20 cellular contexts compared by ENCODE assay signal in genomic region chr13:33806470-33807248, GRCh38. TPM values are rescaled to one million over a fixed set of nuclear protein-coding genes. Genes with fewer than 3 reads are reported as not detected.
A peak's percentile ranks its signal among the peaks of the same experiment; 100 is the strongest.
DNase-seq lines count a peak whose midpoint lies in the region; ATAC-seq, FAIRE-seq and TF ChIP-seq lines count a peak whose summit lies in the region.
"Had no signal": no experiment of that assay in that cellular context is flagged by ENCODE, and none has a peak within 500 bp of the region (broad histone marks: within the 10 kb centered on the region; RNA-seq: fewer than 3 reads in every experiment).

No MANE protein-coding gene starts in this region.

- H3K27me3 Mint-ChIP-seq in activated T-helper 1 cell treated with anti-CD3 and anti-CD28 coated beads, Interleukin-12 subunit alpha, Interleukin-12 subunit beta, Interleukin-2, Interleukin-4 antibody, amounts not matched to agents 30 ng/mL and 10 ng/mL and 1 ng/mL, durations not matched to agents 14 hours and 24 hours and 36 hours (ENCODE audit: insufficient read depth): peaks cover 21% of the 10 kb centered on the region

- H3K36me3 ChIP-seq in DOHH2 (ENCODE audit: control insufficient read depth, low read length) (no peaks in the 10 kb centered on the region), Karpas-422 (ENCODE audit: insufficient read depth, low read length) (no peaks in the 10 kb centered on the region), GM12878 (ENCODE audit: control insufficient read depth in 2 of 2, insufficient read depth in 2 of 2, low read length in 1 of 2) (no peaks in the 10 kb centered on the region), right atrium auricular region (no peaks in the 10 kb centered on the region)

- H3K27ac Mint-ChIP-seq in activated T-helper 1 cell treated with anti-CD3 and anti-CD28 coated beads, Interleukin-12 subunit alpha, Interleukin-12 subunit beta, Interleukin-2, Interleukin-4 antibody, amounts not matched to agents 30 ng/mL and 10 ng/mL and 1 ng/mL, durations not matched to agents 14 hours and 24 hours and 36 hours: no peak overlapping the region
- H3K27ac Mint-ChIP-seq: CD14-positive monocyte, GM23338 had no signal

- H3K36me3 Mint-ChIP-seq in activated T-helper 1 cell treated with anti-CD3 and anti-CD28 coated beads, Interleukin-12 subunit alpha, Interleukin-12 subunit beta, Interleukin-2, Interleukin-4 antibody, amounts not matched to agents 30 ng/mL and 10 ng/mL and 1 ng/mL, durations not matched to agents 14 hours and 24 hours and 36 hours (ENCODE audit: low read depth): no peaks in the 10 kb centered on the region
- H3K36me3 Mint-ChIP-seq: CD14-positive monocyte had no signal

- no peaks in the 10 kb centered on the region for H3K9me2 ChIP-seq in DOHH2 (replicated peaks; ENCODE audit: control insufficient read depth, low read length)
- no peaks in the 10 kb centered on the region for H3K9me2 ChIP-seq in Karpas-422 (replicated peaks; ENCODE audit: insufficient read depth, low read length)

- H3K4me2 ChIP-seq in DOHH2 (ENCODE audit: low read length) (peak overlapping the region; percentile 63), Karpas-422 (ENCODE audit: low read depth, low read length, poor library complexity, severe bottlenecking) (peak overlapping the region; percentile 92), GM12878 (ENCODE audit: control insufficient read depth, insufficient read depth) (peak overlapping the region; percentile 28)
- H3K4me2 ChIP-seq: GM23338, PC-9 had no signal

- H2AFZ ChIP-seq in Karpas-422 (ENCODE audit: low read length) (no peak overlapping the region), GM12878 (ENCODE audit: control insufficient read depth, low read depth, low read length) (peak overlapping the region; percentile 78)
- H2AFZ ChIP-seq: GM23338, PC-9 had no signal

- no peaks in the 10 kb centered on the region for H3K9me3 ChIP-seq in DOHH2 (ENCODE audit: control insufficient read depth, insufficient read depth, low read length)
- H3K9me3 ChIP-seq in Karpas-422 (ENCODE audit: low read length): no peaks in the 10 kb centered on the region
- H3K9me3 ChIP-seq in GM12878 (replicated peaks; ENCODE audit: control insufficient read depth, insufficient read depth, low read length): no peaks in the 10 kb centered on the region
- no peaks in the 10 kb centered on the region for H3K9me3 ChIP-seq in right atrium auricular region

- no peak for TF ChIP-seq POLR2A in GM12878 (IDR thresholded peaks at IDR 0.05; ENCODE audit: low read depth, low read length)

- SMC1A ChIA-PET in GM12878 (lab: Charles Lee; ENCODE audit: uncharacterized antibody, unreplicated experiment): no interaction called here

- H3K79me2 ChIP-seq in DOHH2 (ENCODE audit: control insufficient read depth, low read length) (no peaks in the 10 kb centered on the region), Karpas-422 (ENCODE audit: low read length) (no peaks in the 10 kb centered on the region), GM12878 (ENCODE audit: control insufficient read depth, insufficient read depth, low read length) (no peaks in the 10 kb centered on the region)

- no peak overlapping the region for H3K27ac ChIP-seq in DOHH2 (ENCODE audit: low read depth, low read length)
- H3K27ac ChIP-seq in Karpas-422 (ENCODE audit: low read length): peak overlapping the region; percentile 98
- H3K27ac ChIP-seq in GM12878 (ENCODE audit: control insufficient read depth, insufficient read depth): no peak overlapping the region
- H3K27ac ChIP-seq in coronary artery: no peak overlapping the region
- H3K27ac ChIP-seq in right atrium auricular region: no peak overlapping the region
- H3K27ac ChIP-seq: PC-9 had no signal

- intact Hi-C loops in GM12878 (cut with micrococcal nuclease; ENCODE audit: unreplicated experiment): loop anchor here (10.0 kb wide), 1 partner anchor 268 kb away; no protein-coding TSS in a partner anchor
- intact Hi-C loops in activated T-helper 1 cell treated with anti-CD3 and anti-CD28 coated beads, Interleukin-12 subunit alpha, Interleukin-12 subunit beta, Interleukin-2, Interleukin-4 antibody, amounts not matched to agents 30 ng/mL and 10 ng/mL and 1 ng/mL, durations not matched to agents 14 hours and 24 hours and 36 hours (cut with micrococcal nuclease): no loop called here
- intact Hi-C loops in cardiac septum (cut with DNase I): loop anchor here (10.0 kb wide), 1 partner anchor 268 kb away; no protein-coding TSS in a partner anchor

- H3K27me3 ChIP-seq in DOHH2 (ENCODE audit: control insufficient read depth, low read length) (0 out of 2 replicates have a peak, but pooled peaks cover 2% of the 10 kb centered on the region), Karpas-422 (ENCODE audit: low read length) (no peaks in the 10 kb centered on the region), GM12878 (replicated peaks in 1 of 2; ENCODE audit: control insufficient read depth in 2 of 2, insufficient read depth in 2 of 2, low read length in 1 of 2) (no peaks in the 10 kb centered on the region), right atrium auricular region (no peaks in the 10 kb centered on the region)

- in situ Hi-C loops in GM12878 (cut with MboI): loop anchor here (25.0 kb wide), 1 partner anchor 1356 kb away; no protein-coding TSS in a partner anchor

- no peaks in the 10 kb centered on the region for H3F3A ChIP-seq in DOHH2 (ENCODE audit: control insufficient read depth, insufficient read depth)

- H3K4me3 Mint-ChIP-seq in activated T-helper 1 cell treated with anti-CD3 and anti-CD28 coated beads, Interleukin-12 subunit alpha, Interleukin-12 subunit beta, Interleukin-2, Interleukin-4 antibody, amounts not matched to agents 30 ng/mL and 10 ng/mL and 1 ng/mL, durations not matched to agents 14 hours and 24 hours and 36 hours: no peak overlapping the region
- H3K4me3 Mint-ChIP-seq: CD14-positive monocyte, GM23338 had no signal

- FAIRE-seq in GM12878 (lab: Jason Lieb, UNC): peak; percentile 49
- FAIRE-seq: HepG2 had no signal

- TF ChIP-seq RAD21 in GM12878 (IDR thresholded peaks at IDR 0.05; ENCODE audit: insufficient read depth, low read depth, low read length): no peak

- H3K4me3 ChIP-seq in DOHH2 (ENCODE audit: low read length) (peak overlapping the region; percentile 53), Karpas-422 (ENCODE audit: low read length) (peak overlapping the region; percentile 58), GM12878 (peak overlapping the region; percentile 5; the same call in 1 of the 2 replicates), coronary artery (no peak overlapping the region), right atrium auricular region (no peak overlapping the region)
- H3K4me3 ChIP-seq: GM23338, PC-9 had no signal

- H3K4me1 Mint-ChIP-seq in activated T-helper 1 cell treated with anti-CD3 and anti-CD28 coated beads, Interleukin-12 subunit alpha, Interleukin-12 subunit beta, Interleukin-2, Interleukin-4 antibody, amounts not matched to agents 30 ng/mL and 10 ng/mL and 1 ng/mL, durations not matched to agents 14 hours and 24 hours and 36 hours (ENCODE audit: low read depth): no peaks in the 10 kb centered on the region
- H3K4me1 Mint-ChIP-seq: CD14-positive monocyte, GM23338 had no signal

- H4K20me1 ChIP-seq in DOHH2 (ENCODE audit: control insufficient read depth, insufficient read depth, low read depth, low read length) (no peaks in the 10 kb centered on the region), Karpas-422 (ENCODE audit: insufficient read depth, low read depth, low read length) (no peaks in the 10 kb centered on the region), GM12878 (ENCODE audit: control insufficient read depth, insufficient read depth) (no peaks in the 10 kb centered on the region)

- POLR2A ChIA-PET in GM12878 (lab: Charles Lee): no interaction called here

- H3K4me1 ChIP-seq in DOHH2 (ENCODE audit: control insufficient read depth, low read length) (peaks cover 25% of the 10 kb centered on the region), Karpas-422 (ENCODE audit: low read length) (peaks cover 71% of the 10 kb centered on the region), GM12878 (ENCODE audit: control insufficient read depth, insufficient read depth, low read length) (no peaks in the 10 kb centered on the region), right atrium auricular region (no peaks in the 10 kb centered on the region)

- H3K9ac ChIP-seq in Karpas-422 (ENCODE audit: low read length): peak overlapping the region; percentile 77
- no peak overlapping the region for H3K9ac ChIP-seq in GM12878 (ENCODE audit: control insufficient read depth, insufficient read depth, low read length)

- no TSS peak for BruUV-seq in GM12878 (replicated peaks; lab: Mats Ljungman, UMichigan)

- peak; percentile 61 for ATAC-seq in GM19043 (IDR thresholded peaks at IDR 0.05; ENCODE audit: low read depth, unreplicated experiment)
- ATAC-seq in GM12878: no peak
- ATAC-seq: GM23338, HepG2 had no signal

- WGBS in GM12878 (ENCODE audit: insufficient coverage, insufficient replicate concordance, low lambda C conversion rate, missing lambda C conversion rate): 2% methylated on average over 8 of the region's 8 CpGs

- DNase-seq in Karpas-422 (peak; percentile 95), GM12878 (ENCODE audit: low read depth, low spot score) (no peak), cardiac septum (ENCODE audit: low spot score) (no peak), coronary artery (ENCODE audit: low spot score) (no peak), right atrium auricular region (ENCODE audit: low spot score) (no peak)
- no peak for DNase-seq in activated T-helper 1 cell treated with anti-CD3 and anti-CD28 coated beads, Interleukin-12 subunit alpha, Interleukin-12 subunit beta, Interleukin-2, Interleukin-4 antibody, amounts not matched to agents 30 ng/mL and 10 ng/mL and 1 ng/mL, durations not matched to agents 14 hours and 24 hours and 36 hours (ENCODE audit: low spot score)
- DNase-seq: DMS53; MM.1S; NCI-H1417 treated with DMSO at 0.1 percent for 48 hours; NCI-H2081; NCI-H2227 treated with DMSO at 0.1 percent for 48 hours; NCI-H69; NK-92 treated with Interleukin-12 subunit alpha and Interleukin-12 subunit beta, amount 100 ng/mL, for 24 hours; PC-9; T-helper 1 cell had no signal

- H3K9me3 Mint-ChIP-seq in activated T-helper 1 cell treated with anti-CD3 and anti-CD28 coated beads, Interleukin-12 subunit alpha, Interleukin-12 subunit beta, Interleukin-2, Interleukin-4 antibody, amounts not matched to agents 30 ng/mL and 10 ng/mL and 1 ng/mL, durations not matched to agents 14 hours and 24 hours and 36 hours: no peaks in the 10 kb centered on the region
- H3K9me3 Mint-ChIP-seq: CD14-positive monocyte, GM23338 had no signal

- RAD21 ChIA-PET in GM12878 (lab: Charles Lee; ENCODE audit: unreplicated experiment): no interaction called here

- no peak for TF ChIP-seq CTCF in DOHH2 (IDR thresholded peaks at IDR 0.05; ENCODE audit: low read depth, low read length, poor library complexity, severe bottlenecking)
- no peak for TF ChIP-seq CTCF in GM12878 (IDR thresholded peaks at IDR 0.05 in 2 of 3, conservative IDR thresholded peaks at IDR 0.05 in 1 of 3; ENCODE audit: control insufficient read depth in 2 of 3, extremely low read depth in 1 of 3, insufficient read depth in 1 of 3, low read depth in 3 of 3, low read length in 3 of 3)
- TF ChIP-seq CTCF in coronary artery (IDR thresholded peaks at IDR 0.05): no peak
- TF ChIP-seq CTCF in right atrium auricular region (IDR thresholded peaks at IDR 0.05): no peak

- CTCF ChIA-PET in GM12878 (lab: Yijun Ruan, JAX): no interaction called here

- no peak for TF ChIP-seq EP300 in GM12878 (IDR thresholded peaks at IDR 0.05; ENCODE audit: borderline replicate concordance in 1 of 2, control insufficient read depth in 1 of 2, low read depth in 2 of 2, low read length in 2 of 2)

RNA-seq across cellular contexts. Expression of gene RFC3, which starts 11.3 kb away (rescaled TPM):
- 144 and 321 TPM in 2 replicates for total RNA-seq in Karpas-422 (2014; rRNA removed; shearing (Covaris generic); ENCODE audit: low replicate concordance)
- total RNA-seq in GM12878 (2013; cell fraction: nucleolus; rRNA removed): 176 and 178 TPM in 2 replicates
- total RNA-seq in GM12878 (2014; rRNA removed) (57.6 and 63.9 TPM in 2 replicates), GM12878 (2014; rRNA removed; fragmentation: Illumina TruSeq; extraction: Trizol) (69.7 and 73.7 TPM in 2 replicates), GM12878 (2021) (58.8 and 62.6 TPM in 2 replicates), cardiac septum (5.0 TPM), right atrium auricular region (1 to 10 TPM; 3.3 to 4.9 TPM)
- polyA plus RNA-seq in GM12878 (2011; ENCODE audit: low read depth): 17.8 TPM
- polyA plus RNA-seq in GM12878 (2011; rRNA removed) (69.9 and 97.1 TPM in 2 replicates), GM12878 (2014; fragmentation: Illumina TruSeq; extraction: Trizol) (89.5 and 108 TPM in 2 replicates), GM12878 (2014; fragmentation: Nextera tagmentation; extraction: Ambion mirVana) (10 to 100 TPM; 88.9 to 95.9 TPM), GM12878 (2014; rRNA removed) (51.3 and 59.1 TPM in 2 replicates), GM12878 (2016; fragmentation: Nextera tagmentation; extraction: Ambion mirVana) (10 to 100 TPM; 95.7 to 98.9 TPM)
- polyA plus RNA-seq in GM12878 (2011; cell fraction: cytosol; rRNA removed): 30.3 and 34.6 TPM in 2 replicates
- polyA plus RNA-seq in GM12878 (2011; cell fraction: nucleus; rRNA removed): 51.6 and 62.2 TPM in 2 replicates
- 22.6 and 27.4 TPM in 2 replicates for polyA plus RNA-seq in GM12878 (2012)
- 40.8 and 56.7 TPM in 2 replicates for polyA minus RNA-seq in GM12878 (2011; rRNA and poly(A)+ RNA removed)
- 15.4 and 19.1 TPM in 2 replicates for polyA minus RNA-seq in GM12878 (2011; cell fraction: cytosol; rRNA and poly(A)+ RNA removed)
- polyA minus RNA-seq in GM12878 (2011; cell fraction: nucleus; rRNA and poly(A)+ RNA removed): 111 and 156 TPM in 2 replicates
- 74.7 and 78.0 TPM in 2 replicates for total RNA-seq in activated T-helper 1 cell treated with anti-CD3 and anti-CD28 coated beads, Interleukin-12 subunit alpha, Interleukin-12 subunit beta, Interleukin-2, Interleukin-4 antibody, amounts not matched to agents 30 ng/mL and 10 ng/mL and 1 ng/mL, durations not matched to agents 14 hours and 24 hours and 36 hours

Comparison
In these comparisons a context has a peak if more than half of its experiments do, and no peak if none do; other contexts are left out.
1. H3K4me2 ChIP-seq: peak in every context shown above with its lines; median percentile 92 in Karpas-422; 63 in DOHH2; 28 in GM12878.
2. H3K4me3 ChIP-seq: peak in DOHH2 (single experiment), Karpas-422 (single experiment) and GM12878 (single experiment); none in coronary artery (single experiment) and right atrium auricular region (0 of 2).